1 cellular context compared by ENCODE assay signal in the genomic region with DNA sequence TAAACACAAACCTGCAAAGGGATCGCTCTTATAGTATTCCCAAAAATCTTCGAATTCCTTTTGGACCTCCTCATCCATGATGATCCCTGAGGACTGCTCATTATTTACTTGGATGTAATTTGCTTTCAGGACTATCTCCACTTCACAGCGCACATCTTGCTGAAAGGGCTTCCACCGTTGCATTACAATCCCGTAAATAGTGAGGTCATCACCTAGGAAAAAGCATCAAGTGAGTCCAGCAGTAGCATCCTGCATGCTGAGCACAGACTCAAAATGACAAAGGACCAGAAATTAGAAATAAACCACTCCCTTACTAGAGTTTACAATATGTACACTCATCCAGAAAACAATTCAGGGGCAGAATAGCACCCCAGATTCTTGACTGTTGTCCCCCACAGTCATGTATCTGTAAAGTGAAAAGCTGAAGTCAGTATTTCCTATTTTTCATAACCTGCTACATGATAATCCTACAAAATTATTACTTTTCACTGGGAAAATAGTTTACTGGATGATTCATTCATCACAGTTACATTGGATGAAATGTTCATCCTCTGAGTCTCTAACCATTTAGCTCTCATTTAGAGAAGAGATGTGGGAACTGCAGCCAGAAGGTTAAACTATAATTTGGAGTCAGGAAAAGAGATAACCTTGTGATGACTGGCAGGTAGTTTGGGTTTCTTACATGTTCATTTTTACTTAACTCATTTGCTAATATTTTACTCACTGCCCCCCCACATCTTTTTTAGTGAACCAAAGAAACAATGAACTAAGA.
TF ChIP-seq lines count a peak whose summit lies in the region.

No MANE protein-coding gene starts in this region.

TF ChIP-seq in endothelial cell of umbilical vein, 7 proteins besides CTCF, POLR2A, EP300 and RAD21:
- TF ChIP-seq MYC (IDR thresholded peaks at IDR 0.05; ENCODE audit: low read depth, low read length) (no peak), GATA2 (IDR thresholded peaks at IDR 0.05; ENCODE audit: insufficient read depth, insufficient read length, low read depth, low read length) (no peak), EZH2 (IDR thresholded peaks at IDR 0.05; ENCODE audit: borderline replicate concordance, low read depth, low read length, severe bottlenecking) (no peak), JUN (IDR thresholded peaks at IDR 0.05; ENCODE audit: borderline replicate concordance, insufficient read depth, insufficient read length, low read depth) (no peak), POLR2AphosphoS5 (IDR thresholded peaks at IDR 0.05; ENCODE audit: insufficient read depth, low read depth, low read length) (no peak), FOS (IDR thresholded peaks at IDR 0.05; ENCODE audit: borderline replicate concordance, insufficient read depth, low read length) (no peak)
- TF ChIP-seq, protein P1, sequence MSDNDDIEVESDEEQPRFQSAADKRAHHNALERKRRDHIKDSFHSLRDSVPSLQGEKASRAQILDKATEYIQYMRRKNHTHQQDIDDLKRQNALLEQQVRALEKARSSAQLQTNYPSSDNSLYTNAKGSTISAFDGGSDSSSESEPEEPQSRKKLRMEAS (IDR thresholded peaks at IDR 0.05; ENCODE audit: insufficient read depth, insufficient read length), result no peak
